ENCODE assay signal across 26 cellular contexts in the genomic region with DNA sequence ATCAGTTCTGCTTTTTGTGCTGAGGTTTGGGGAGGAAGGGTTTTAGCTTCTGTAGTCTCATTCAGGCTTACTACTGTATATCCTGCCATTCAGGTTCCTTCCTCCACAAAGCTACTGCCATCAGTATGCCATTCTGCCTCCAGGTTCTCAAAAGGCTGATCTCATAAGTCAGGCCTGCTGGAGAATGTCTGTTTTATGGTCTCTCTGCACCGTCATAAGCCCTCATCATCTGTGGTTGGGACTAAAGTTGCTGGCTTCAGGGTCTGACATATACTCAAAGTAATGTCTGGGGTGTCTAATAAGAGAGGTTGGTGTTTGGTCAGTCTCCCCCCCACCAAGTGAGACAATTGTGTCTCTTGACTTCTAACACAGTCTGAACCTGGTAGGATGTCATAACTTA. TPM values are rescaled to one million over a fixed set of nuclear protein-coding genes. Genes with fewer than 3 reads are reported as not detected.
"Had no signal": no experiment of that assay in that cellular context is flagged by ENCODE, and none has a peak within 500 bp of the region (broad histone marks: within the 10 kb centered on the region; RNA-seq: fewer than 3 reads in every experiment).

No MANE protein-coding gene starts in this region.

- H3K4me3 ChIP-seq: right lobe of liver, stomach, suprapubic skin, tibial nerve had no signal

- H3K27me3 ChIP-seq: brain microvascular endothelial cell, right lobe of liver, stomach, suprapubic skin, tibial nerve had no signal

- DNase-seq: activated CD4-positive, alpha-beta memory T cell treated with anti-CD3 and anti-CD28 coated beads, Interleukin-2, amount 10 ng/mL, durations not matched to agents 7 days and 5 days; activated CD4-positive, alpha-beta T cell treated with anti-CD3 and anti-CD28 coated beads, Interleukin-2, amount 10 ng/mL, durations not matched to agents 24 days and 14 days; activated gamma-delta T cell; activated naive CD4-positive, alpha-beta T cell treated with anti-CD3 and anti-CD28 coated beads, Interleukin-2, amount 50 U/mL, for 16 hours; activated T-cell treated with anti-CD3 and anti-CD28 coated beads, Interleukin-2, amount 50 U/mL, for 72 hours; anterior cingulate cortex; brain microvascular endothelial cell; caudate nucleus; dermis blood vessel endothelial cell; effector CD8-positive, alpha-beta T cell; erythroblast; foreskin melanocyte; hypothalamus; left cardiac atrium; nephron progenitor cell; right lobe of liver; small intestine; stimulated activated CD4-positive, alpha-beta T cell treated with anti-CD3 and anti-CD28 coated beads, Interleukin-15, amount 100 ng/mL, for 24 hours; stomach had no signal

- H3K27ac Mint-ChIP-seq: activated CD4-positive, alpha-beta memory T cell treated with anti-CD3 and anti-CD28 coated beads, Interleukin-2, amount 10 ng/mL, durations not matched to agents 7 days and 5 days; activated CD4-positive, alpha-beta T cell treated with anti-CD3 and anti-CD28 coated beads, Interleukin-2, amount 10 ng/mL, durations not matched to agents 24 days and 14 days; activated T-cell treated with anti-CD3 and anti-CD28 coated beads, Interleukin-2, amount 50 U/mL, for 72 hours; memory B cell; nephron progenitor cell; stimulated activated memory B cell treated with anti-CD40 and anti-IgM and Interleukin-4, amounts not matched to agents 10 μg/mL and 1 μg/mL and 100 μg/mL, for 72 hours had no signal

- H3K4me1 ChIP-seq: right lobe of liver, stomach, suprapubic skin, tibial nerve had no signal

- H3K4me3 Mint-ChIP-seq: activated CD4-positive, alpha-beta memory T cell treated with anti-CD3 and anti-CD28 coated beads, Interleukin-2, amount 10 ng/mL, durations not matched to agents 7 days and 5 days; activated CD4-positive, alpha-beta T cell treated with anti-CD3 and anti-CD28 coated beads, Interleukin-2, amount 10 ng/mL, durations not matched to agents 24 days and 14 days; activated T-cell treated with anti-CD3 and anti-CD28 coated beads, Interleukin-2, amount 50 U/mL, for 72 hours; memory B cell; nephron progenitor cell; stimulated activated memory B cell treated with anti-CD40 and anti-IgM and Interleukin-4, amounts not matched to agents 10 μg/mL and 1 μg/mL and 100 μg/mL, for 72 hours had no signal

- H3K27ac ChIP-seq: brain microvascular endothelial cell, right lobe of liver, stomach, suprapubic skin, tibial nerve, VCaP had no signal

- H3K9me3 ChIP-seq: right lobe of liver, suprapubic skin had no signal

- H3K9me3 Mint-ChIP-seq: activated CD4-positive, alpha-beta memory T cell treated with anti-CD3 and anti-CD28 coated beads, Interleukin-2, amount 10 ng/mL, durations not matched to agents 7 days and 5 days; activated CD4-positive, alpha-beta T cell treated with anti-CD3 and anti-CD28 coated beads, Interleukin-2, amount 10 ng/mL, durations not matched to agents 24 days and 14 days; memory B cell had no signal

- H3K27me3 Mint-ChIP-seq: activated CD4-positive, alpha-beta memory T cell treated with anti-CD3 and anti-CD28 coated beads, Interleukin-2, amount 10 ng/mL, durations not matched to agents 7 days and 5 days had no signal

- H3K36me3 Mint-ChIP-seq: memory B cell; stimulated activated memory B cell treated with anti-CD40 and anti-IgM and Interleukin-4, amounts not matched to agents 10 μg/mL and 1 μg/mL and 100 μg/mL, for 72 hours had no signal

- FAIRE-seq: small intestine, urothelium cell line had no signal

- H3K36me3 ChIP-seq: brain microvascular endothelial cell, right lobe of liver, stomach, suprapubic skin, tibial nerve had no signal

- H3K4me1 Mint-ChIP-seq: activated CD4-positive, alpha-beta memory T cell treated with anti-CD3 and anti-CD28 coated beads, Interleukin-2, amount 10 ng/mL, durations not matched to agents 7 days and 5 days; activated CD4-positive, alpha-beta T cell treated with anti-CD3 and anti-CD28 coated beads, Interleukin-2, amount 10 ng/mL, durations not matched to agents 24 days and 14 days; stimulated activated memory B cell treated with anti-CD40 and anti-IgM and Interleukin-4, amounts not matched to agents 10 μg/mL and 1 μg/mL and 100 μg/mL, for 72 hours had no signal

RNA-seq across cellular contexts. Expression of a gene that starts 36.2 kb away (rescaled TPM):
- total RNA-seq: activated CD4-positive, alpha-beta memory T cell treated with anti-CD3 and anti-CD28 coated beads, Interleukin-2, amount 10 ng/mL, durations not matched to agents 7 days and 5 days; activated CD4-positive, alpha-beta T cell treated with anti-CD3 and anti-CD28 coated beads, Interleukin-2, amount 10 ng/mL, durations not matched to agents 24 days and 14 days; T-helper 2 cell treated with Interferon-gamma antibody and Interleukin-4, amounts not matched to agents 100 ng/mL and 5 ng/mL, for 36 hours had no signal
